In genomic region chr7:5659584-5659983, GRCh38 we compare ENCODE assay signal across 26 cellular contexts.
"Had no signal": no experiment of that assay in that cellular context is flagged by ENCODE, and none has a peak within 500 bp of the region (broad histone marks: within the 10 kb centered on the region; RNA-seq: fewer than 3 reads in every experiment).

No MANE protein-coding gene starts in this region.

- ATAC-seq: heart right ventricle; left lobe of liver; lower lobe of right lung; natural killer cell; right lobe of liver; stimulated activated memory B cell treated with anti-CD40 and anti-IgM and Interleukin-4, amounts not matched to agents 10 μg/mL and 1 μg/mL and 100 μg/mL, for 72 hours; stimulated activated naive CD8-positive, alpha-beta T cell treated with anti-CD3 and anti-CD28 coated beads, Interleukin-15, amount 100 ng/mL, for 72 hours had no signal

- H3K9me3 Mint-ChIP-seq: naive B cell; natural killer cell; nephron progenitor cell; neural progenitor cell; stimulated activated memory B cell treated with anti-CD40 and anti-IgM and Interleukin-4, amounts not matched to agents 10 μg/mL and 1 μg/mL and 100 μg/mL, for 72 hours; stimulated activated naive CD8-positive, alpha-beta T cell treated with anti-CD3 and anti-CD28 coated beads, Interleukin-15, amount 100 ng/mL, for 72 hours; type B pancreatic cell had no signal

- DNase-seq: heart right ventricle; islet precursor cell; lower lobe of right lung; mammary epithelial cell; mesenchymal stem cell; naive B cell; natural killer cell; nephron progenitor cell; ovary; right lobe of liver; stimulated activated CD4-positive, alpha-beta T cell treated with anti-CD3 and anti-CD28 coated beads, Interleukin-1b, Interleukin-23, amount 100 ng/mL, for 48 hours; stimulated activated CD4-positive, alpha-beta T cell treated with anti-CD3 and anti-CD28 coated beads, Interleukin-2, amount 100 ng/mL, for 48 hours; stimulated activated CD4-positive, alpha-beta T cell treated with anti-CD3 and anti-CD28 coated beads, Interleukin-4, amount 100 ng/mL, for 4 hours; stimulated activated CD8-positive, alpha-beta memory T cell treated with anti-CD3 and anti-CD28 coated beads, Interleukin-4, amount 100 ng/mL, for 48 hours; stimulated activated naive CD4-positive, alpha-beta T cell treated with Interleukin-2 at 50 U/mL for 16 hours; stimulated activated naive CD8-positive, alpha-beta T cell treated with anti-CD3 and anti-CD28 coated beads, Interleukin-15, amount 100 ng/mL, for 72 hours; testis; tibial artery had no signal

- H3K4me3 Mint-ChIP-seq: natural killer cell; nephron progenitor cell; neural progenitor cell; stimulated activated memory B cell treated with anti-CD40 and anti-IgM and Interleukin-4, amounts not matched to agents 10 μg/mL and 1 μg/mL and 100 μg/mL, for 72 hours; stimulated activated naive CD8-positive, alpha-beta T cell treated with anti-CD3 and anti-CD28 coated beads, Interleukin-15, amount 100 ng/mL, for 72 hours; type B pancreatic cell had no signal

- H3K36me3 ChIP-seq: neural progenitor cell, ovary, right lobe of liver had no signal

- H3K27ac Mint-ChIP-seq: natural killer cell; nephron progenitor cell; neural progenitor cell; progenitor cell of endocrine pancreas; stimulated activated memory B cell treated with anti-CD40 and anti-IgM and Interleukin-4, amounts not matched to agents 10 μg/mL and 1 μg/mL and 100 μg/mL, for 72 hours; stimulated activated naive CD8-positive, alpha-beta T cell treated with anti-CD3 and anti-CD28 coated beads, Interleukin-15, amount 100 ng/mL, for 72 hours; type B pancreatic cell had no signal

- H3K27me3 Mint-ChIP-seq: naive B cell; progenitor cell of endocrine pancreas; stimulated activated memory B cell treated with anti-CD40 and anti-IgM and Interleukin-4, amounts not matched to agents 10 μg/mL and 1 μg/mL and 100 μg/mL, for 72 hours; stimulated activated naive CD8-positive, alpha-beta T cell treated with anti-CD3 and anti-CD28 coated beads, Interleukin-15, amount 100 ng/mL, for 72 hours; type B pancreatic cell had no signal

- H3K4me1 ChIP-seq: neural progenitor cell, right lobe of liver, testis had no signal

- H3K27me3 ChIP-seq: heart right ventricle, hepatocyte, neural progenitor cell, ovary, right atrium auricular region, right lobe of liver, testis, tibial artery had no signal

- H3K4me3 ChIP-seq: heart right ventricle, hepatocyte, lower lobe of right lung, neural progenitor cell, ovary, right atrium auricular region, right lobe of liver, smooth muscle cell, testis, tibial artery had no signal

- H3K9me3 ChIP-seq: heart right ventricle, lower lobe of right lung, ovary, right atrium auricular region, right lobe of liver, testis, tibial artery had no signal

- H3K27ac ChIP-seq: heart right ventricle, hepatocyte, lower lobe of right lung, neural progenitor cell, ovary, right atrium auricular region, right lobe of liver, testis, tibial artery had no signal
